In genomic region chr3:184523825-184524615, GRCh38 we compare ENCODE assay signal across 9 cellular contexts. TPM values are rescaled to one million over a fixed set of nuclear protein-coding genes. Genes with fewer than 3 reads are reported as not detected.
DNase-seq lines count a peak whose midpoint lies in the region; ATAC-seq and TF ChIP-seq lines count a peak whose summit lies in the region.
"Had no signal": no experiment of that assay in that cellular context is flagged by ENCODE, and none has a peak within 500 bp of the region (broad histone marks: within the 10 kb centered on the region; RNA-seq: fewer than 3 reads in every experiment).

No MANE protein-coding gene starts in this region.

- H3K4me1 Mint-ChIP-seq in type B pancreatic cell (ENCODE audit: unreplicated experiment) = peaks cover 10% of the 10 kb centered on the region

- H3K9me3 ChIP-seq in left ventricle myocardium inferior (replicated peaks) = no peaks in the 10 kb centered on the region

- no peaks in the 10 kb centered on the region for H3K36me3 ChIP-seq in left ventricle myocardium inferior

- in situ Hi-C loops in SK-MEL-5 (cut with HindIII; ENCODE audit: low pct_unique_long_range_greater_than_20kb, low sequenced_read_pairs) = no loop called here

- H3K36me3 Mint-ChIP-seq in type B pancreatic cell = no peaks in the 10 kb centered on the region

- no peak overlapping the region for H3K27ac ChIP-seq in left ventricle myocardium inferior (replicated peaks)

- peak overlapping the region; percentile 56 for H3K27ac Mint-ChIP-seq in type B pancreatic cell

- peak; percentile 38 for ATAC-seq in Right ventricle myocardium superior (ENCODE audit: poor library complexity)
- no peak for ATAC-seq in GM19463 (IDR thresholded peaks at IDR 0.05; ENCODE audit: unreplicated experiment)
- ATAC-seq in HG02678 (IDR thresholded peaks at IDR 0.05; ENCODE audit: unreplicated experiment) = no peak

- peaks cover 18% of the 10 kb centered on the region for H3K4me1 ChIP-seq in left ventricle myocardium inferior

- peaks cover 67% of the 10 kb centered on the region for H3K27me3 Mint-ChIP-seq in type B pancreatic cell

- H3K4me3 Mint-ChIP-seq in type B pancreatic cell = peak overlapping the region; percentile 63

- H3K27me3 ChIP-seq in left ventricle myocardium inferior (ENCODE audit: low read depth) = peaks cover 98% of the 10 kb centered on the region

- H3K4me3 ChIP-seq in left ventricle myocardium inferior = no peak overlapping the region
- H3K4me3 ChIP-seq in fibroblast of mammary gland (ENCODE audit: control insufficient read depth, low read depth, low read length) = no peak overlapping the region

- intact Hi-C loops in Right ventricle myocardium superior (cut with DNase I) (no loop called here), left ventricle myocardium inferior (cut with micrococcal nuclease) (no loop called here)

- DNase-seq in Right ventricle myocardium superior (no peak), left ventricle myocardium inferior (no peak), SK-MEL-5 (ENCODE audit: low read depth, low spot score) (peak; percentile 55), fibroblast of mammary gland (ENCODE audit: low read depth) (peak; percentile 89), type B pancreatic cell (ENCODE audit: extremely low spot score, unreplicated experiment) (no peak)
- DNase-seq in stimulated activated CD4-positive, alpha-beta T cell treated with anti-CD3 and anti-CD28 coated beads, Interleukin-4, amount 100 ng/mL, for 4 hours = no peak

- TF ChIP-seq CTCF in left ventricle myocardium inferior (IDR thresholded peaks at IDR 0.05; ENCODE audit: borderline replicate concordance) (no peak), fibroblast of mammary gland (conservative IDR thresholded peaks at IDR 0.05; ENCODE audit: control insufficient read depth, insufficient read depth, low read depth, low read length) (no peak), type B pancreatic cell (conservative IDR thresholded peaks at IDR 0.05) (no peak)

- H3K9me3 Mint-ChIP-seq in type B pancreatic cell = no peaks in the 10 kb centered on the region

RNA-seq across cellular contexts. Expression of gene EPHB3, which starts 37.6 kb away (rescaled TPM):
- total RNA-seq in Right ventricle myocardium superior (2.2 TPM), left ventricle myocardium inferior (5.0 TPM), type B pancreatic cell (ENCODE audit: low replicate concordance) (57.7 and 65.0 TPM in 2 replicates)
- 0.37 and 0.67 TPM in 2 replicates for total RNA-seq in SK-MEL-5 (2014; rRNA removed; shearing (Covaris generic))
- 1.8 and 2.1 TPM in 2 replicates for polyA plus RNA-seq in SK-MEL-5 (2015; cell fraction: cytosol; rRNA removed)
- polyA plus RNA-seq in SK-MEL-5 (2015; cell fraction: nucleus; rRNA removed) = 3.2 TPM in 2 replicates
- total RNA-seq: pulmonary artery endothelial cell had no signal

Comparison
In these comparisons a context has a peak if more than half of its experiments do, and no peak if none do; other contexts are left out.
1. DNase-seq: peak in SK-MEL-5 (single experiment) and fibroblast of mammary gland (single experiment); none in Right ventricle myocardium superior (single experiment), left ventricle myocardium inferior (single experiment), type B pancreatic cell (single experiment) and stimulated activated CD4-positive, alpha-beta T cell treated with anti-CD3 and anti-CD28 coated beads, Interleukin-4, amount 100 ng/mL, for 4 hours (0 of 2).